ENCODE assay signal across 10 cellular contexts in the genomic region with DNA sequence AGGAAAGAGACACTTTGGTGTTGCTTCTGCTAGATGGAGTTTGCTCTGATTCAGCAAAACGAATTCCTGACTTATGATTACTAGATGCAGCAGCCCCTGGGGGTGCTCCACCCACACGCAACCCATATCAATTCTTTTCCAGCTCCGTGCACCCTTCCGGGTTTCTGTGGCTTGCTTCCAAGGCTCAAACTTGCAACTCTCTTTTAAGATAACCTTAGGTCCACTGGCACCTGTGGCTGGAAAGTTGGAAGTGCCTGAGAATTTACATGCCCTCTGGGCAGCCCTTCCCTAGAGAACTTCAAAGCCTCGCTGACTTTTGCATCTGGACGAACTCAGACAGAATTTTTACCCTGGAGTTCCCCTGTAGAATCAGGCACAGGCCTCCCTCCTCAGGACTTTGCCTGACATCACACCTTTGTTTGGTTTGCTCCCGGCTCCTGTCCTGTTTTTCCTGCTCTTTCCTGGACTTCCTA.
DNase-seq lines count a peak whose midpoint lies in the region; ATAC-seq, FAIRE-seq and TF ChIP-seq lines count a peak whose summit lies in the region.
"Had no signal": no experiment of that assay in that cellular context is flagged by ENCODE, and none has a peak within 500 bp of the region (broad histone marks: within the 10 kb centered on the region; RNA-seq: fewer than 3 reads in every experiment).

No MANE protein-coding gene starts in this region.

- intact Hi-C loops in HepG2 (cut with micrococcal nuclease; ENCODE audit: unreplicated experiment) = no loop called here
- intact Hi-C loops in activated CD4-positive, alpha-beta T cell treated with anti-CD3 and anti-CD28 coated beads for 36 hours (cut with DNase I, micrococcal nuclease) = no loop called here

- H3K79me2 ChIP-seq in HepG2 (ENCODE audit: insufficient read depth, low read length) = no peaks in the 10 kb centered on the region

- H2AFZ ChIP-seq in HepG2 (ENCODE audit: low read length) = no peak overlapping the region

- H3K27me3 ChIP-seq in BJ (ENCODE audit: control insufficient read depth, insufficient read depth, low read length) (no peaks in the 10 kb centered on the region), HepG2 (ENCODE audit: control insufficient read depth in 1 of 2, insufficient read depth in 2 of 2, low read length in 2 of 2) (no peaks in the 10 kb centered on the region)

- H3K9me3 ChIP-seq in HepG2 (ENCODE audit: low read length) = no peaks in the 10 kb centered on the region

- H3K27me3 Mint-ChIP-seq in central memory CD8-positive, alpha-beta T cell = no peaks in the 10 kb centered on the region
- H3K27me3 Mint-ChIP-seq in activated CD4-positive, alpha-beta T cell treated with anti-CD3 and anti-CD28 coated beads for 36 hours = peaks cover 3% of the 10 kb centered on the region

- no peak for TF ChIP-seq EP300 in HepG2 (IDR thresholded peaks at IDR 0.05; ENCODE audit: low read depth in 2 of 2, low read length in 2 of 2)
- TF ChIP-seq EP300 in HepG2 (CRISPR knock-in tag; IDR thresholded peaks at IDR 0.05; ENCODE audit: borderline replicate concordance) = no peak

- no peak for ATAC-seq in central memory CD8-positive, alpha-beta T cell (replicated peaks; ENCODE audit: extremely low read depth, poor library complexity, severe bottlenecking)
- ATAC-seq in HepG2 (no peak), GM19351 (IDR thresholded peaks at IDR 0.05; ENCODE audit: unreplicated experiment) (no peak)
- ATAC-seq in activated CD4-positive, alpha-beta T cell treated with anti-CD3 and anti-CD28 coated beads for 36 hours = no peak

- no peak overlapping the region for H3K4me3 Mint-ChIP-seq in central memory CD8-positive, alpha-beta T cell
- H3K4me3 Mint-ChIP-seq in activated CD4-positive, alpha-beta T cell treated with anti-CD3 and anti-CD28 coated beads for 36 hours = no peak overlapping the region

- no peak for TF ChIP-seq POLR2A in HepG2 (IDR thresholded peaks at IDR 0.05; ENCODE audit: insufficient read depth in 1 of 2, low read depth in 2 of 2, low read length in 2 of 2)

- no TSS peak for BruUV-seq in HepG2 (replicated peaks; lab: Mats Ljungman, UMichigan)

- 0 out of 2 replicates have a peak, but pooled peaks cover 7% of the 10 kb centered on the region for H3K4me1 ChIP-seq in HepG2 (ENCODE audit: insufficient read depth, low read length)

- TF ChIP-seq RAD21 in HepG2 (CRISPR knock-in tag; IDR thresholded peaks at IDR 0.05) = no peak

- H3K36me3 Mint-ChIP-seq in central memory CD8-positive, alpha-beta T cell (ENCODE audit: insufficient read depth) = peaks cover 4% of the 10 kb centered on the region
- H3K36me3 Mint-ChIP-seq in activated CD4-positive, alpha-beta T cell treated with anti-CD3 and anti-CD28 coated beads for 36 hours (ENCODE audit: low read depth) = no peaks in the 10 kb centered on the region

- TF ChIP-seq CTCF in BJ (IDR thresholded peaks at IDR 0.05; ENCODE audit: insufficient read depth, low read depth, low read length) (peak; percentile 32), LNCAP (IDR thresholded peaks at IDR 0.05) (peak; percentile 26; the same call in 1 of the 2 replicates), HepG2 (CRISPR knock-in tag; IDR thresholded peaks at IDR 0.05) (no peak)

- in situ Hi-C loops in HepG2 (cut with HindIII; ENCODE audit: extremely low pct_ligation_motif_present, low pct_unique_long_range_greater_than_20kb) = no loop called here

- POLR2A ChIA-PET in BJ (lab: Charles Lee) (no interaction called here), HepG2 (lab: Yijun Ruan, JAX) (no interaction called here)
- POLR2A ChIA-PET in activated CD4-positive, alpha-beta T cell treated with anti-CD3 and anti-CD28 coated beads for 36 hours (lab: Charles Lee) = no interaction called here

- H3K4me1 Mint-ChIP-seq in central memory CD8-positive, alpha-beta T cell = peaks cover 43% of the 10 kb centered on the region
- peaks cover 19% of the 10 kb centered on the region for H3K4me1 Mint-ChIP-seq in activated CD4-positive, alpha-beta T cell treated with anti-CD3 and anti-CD28 coated beads for 36 hours

- peak overlapping the region; percentile 68 for H3K27ac Mint-ChIP-seq in central memory CD8-positive, alpha-beta T cell (ENCODE audit: low read depth)
- H3K27ac Mint-ChIP-seq in activated CD4-positive, alpha-beta T cell treated with anti-CD3 and anti-CD28 coated beads for 36 hours = no peak overlapping the region

- CTCF ChIA-PET in BJ (lab: Yijun Ruan, JAX) (interaction anchor here (1.0 to 4.0 kb wide), 3 partner anchors 103 to 225 kb away, joined by 3 to 23 read pairs (median 19); a partner anchor contains a TSS), HepG2 (lab: Yijun Ruan, JAX; ENCODE audit: low intra/inter-chr PET ratio, low total read pairs) (no interaction called here)
- CTCF ChIA-PET in activated CD4-positive, alpha-beta T cell treated with anti-CD3 and anti-CD28 coated beads for 36 hours (lab: Charles Lee) = no interaction called here

- H3K9ac ChIP-seq in HepG2 (ENCODE audit: insufficient read depth, low read depth, low read length) = no peak overlapping the region

- H3K4me3 ChIP-seq in BJ (ENCODE audit: low read depth, low read length) (no peak overlapping the region), HepG2 (replicated peaks in 1 of 3; ENCODE audit: insufficient read depth in 1 of 3, low read depth in 2 of 3, low read length in 3 of 3) (no peak overlapping the region)

- no peaks in the 10 kb centered on the region for H3K9me3 Mint-ChIP-seq in central memory CD8-positive, alpha-beta T cell
- no peaks in the 10 kb centered on the region for H3K9me3 Mint-ChIP-seq in activated CD4-positive, alpha-beta T cell treated with anti-CD3 and anti-CD28 coated beads for 36 hours (ENCODE audit: low read depth)

- no peak overlapping the region for H3K4me2 ChIP-seq in HepG2 (ENCODE audit: low read depth, low read length)

- no peak overlapping the region for H3K27ac ChIP-seq in HepG2 (ENCODE audit: extremely low read length, insufficient read depth, low read length)

- H3K36me3 ChIP-seq in BJ (ENCODE audit: control insufficient read depth, insufficient read depth, low read length) (no peaks in the 10 kb centered on the region), HepG2 (replicated peaks in 1 of 2; ENCODE audit: control insufficient read depth in 1 of 2, insufficient read depth in 2 of 2, low read length in 2 of 2) (no peaks in the 10 kb centered on the region)

- FAIRE-seq in HepG2 (lab: Jason Lieb, UNC) = no peak
- FAIRE-seq: TTC549 had no signal

- 11% methylated on average over 7 of the region's 7 CpGs for WGBS in HepG2 (ENCODE audit: low lambda C conversion rate)

- DNase-seq in BJ (ENCODE audit: low read depth) (no peak), HepG2 (ENCODE audit: low spot score) (no peak), SK-N-DZ (ENCODE audit: low spot score) (no peak)
- no peak for DNase-seq in central memory CD8-positive, alpha-beta T cell (ENCODE audit: low spot score in 2 of 2)
- DNase-seq in activated CD4-positive, alpha-beta T cell treated with anti-CD3 and anti-CD28 coated beads for 36 hours = no peak
- no peak for DNase-seq in stimulated activated naive CD4-positive, alpha-beta T cell (lab: John Stamatoyannopoulos, UW)
- DNase-seq: caudate nucleus had no signal

- H4K20me1 ChIP-seq in HepG2 (ENCODE audit: insufficient read depth, low read length) = no peaks in the 10 kb centered on the region

TF ChIP-seq in HepG2, 621 proteins besides CTCF, POLR2A, EP300 and RAD21 (continues in another document):
- TF ChIP-seq, protein P1, sequence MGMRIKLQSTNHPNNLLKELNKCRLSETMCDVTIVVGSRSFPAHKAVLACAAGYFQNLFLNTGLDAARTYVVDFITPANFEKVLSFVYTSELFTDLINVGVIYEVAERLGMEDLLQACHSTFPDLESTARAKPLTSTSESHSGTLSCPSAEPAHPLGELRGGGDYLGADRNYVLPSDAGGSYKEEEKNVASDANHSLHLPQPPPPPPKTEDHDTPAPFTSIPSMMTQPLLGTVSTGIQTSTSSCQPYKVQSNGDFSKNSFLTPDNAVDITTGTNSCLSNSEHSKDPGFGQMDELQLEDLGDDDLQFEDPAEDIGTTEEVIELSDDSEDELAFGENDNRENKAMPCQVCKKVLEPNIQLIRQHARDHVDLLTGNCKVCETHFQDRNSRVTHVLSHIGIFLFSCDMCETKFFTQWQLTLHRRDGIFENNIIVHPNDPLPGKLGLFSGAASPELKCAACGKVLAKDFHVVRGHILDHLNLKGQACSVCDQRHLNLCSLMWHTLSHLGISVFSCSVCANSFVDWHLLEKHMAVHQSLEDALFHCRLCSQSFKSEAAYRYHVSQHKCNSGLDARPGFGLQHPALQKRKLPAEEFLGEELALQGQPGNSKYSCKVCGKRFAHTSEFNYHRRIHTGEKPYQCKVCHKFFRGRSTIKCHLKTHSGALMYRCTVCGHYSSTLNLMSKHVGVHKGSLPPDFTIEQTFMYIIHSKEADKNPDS (CRISPR knock-in tag; IDR thresholded peaks at IDR 0.05) = no peak
- TF ChIP-seq, protein P2, sequence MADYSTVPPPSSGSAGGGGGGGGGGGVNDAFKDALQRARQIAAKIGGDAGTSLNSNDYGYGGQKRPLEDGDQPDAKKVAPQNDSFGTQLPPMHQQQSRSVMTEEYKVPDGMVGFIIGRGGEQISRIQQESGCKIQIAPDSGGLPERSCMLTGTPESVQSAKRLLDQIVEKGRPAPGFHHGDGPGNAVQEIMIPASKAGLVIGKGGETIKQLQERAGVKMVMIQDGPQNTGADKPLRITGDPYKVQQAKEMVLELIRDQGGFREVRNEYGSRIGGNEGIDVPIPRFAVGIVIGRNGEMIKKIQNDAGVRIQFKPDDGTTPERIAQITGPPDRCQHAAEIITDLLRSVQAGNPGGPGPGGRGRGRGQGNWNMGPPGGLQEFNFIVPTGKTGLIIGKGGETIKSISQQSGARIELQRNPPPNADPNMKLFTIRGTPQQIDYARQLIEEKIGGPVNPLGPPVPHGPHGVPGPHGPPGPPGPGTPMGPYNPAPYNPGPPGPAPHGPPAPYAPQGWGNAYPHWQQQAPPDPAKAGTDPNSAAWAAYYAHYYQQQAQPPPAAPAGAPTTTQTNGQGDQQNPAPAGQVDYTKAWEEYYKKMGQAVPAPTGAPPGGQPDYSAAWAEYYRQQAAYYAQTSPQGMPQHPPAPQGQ (CRISPR knock-in tag; IDR thresholded peaks at IDR 0.05; ENCODE audit: borderline replicate concordance) = no peak
- TF ChIP-seq, protein P3, sequence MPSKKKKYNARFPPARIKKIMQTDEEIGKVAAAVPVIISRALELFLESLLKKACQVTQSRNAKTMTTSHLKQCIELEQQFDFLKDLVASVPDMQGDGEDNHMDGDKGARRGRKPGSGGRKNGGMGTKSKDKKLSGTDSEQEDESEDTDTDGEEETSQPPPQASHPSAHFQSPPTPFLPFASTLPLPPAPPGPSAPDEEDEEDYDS (CRISPR knock-in tag; IDR thresholded peaks at IDR 0.05) = no peak
- 0 out of 2 replicates have a peak, but pooled peaks have one; percentile 23 for TF ChIP-seq ZNF263 (CRISPR knock-in tag; IDR thresholded peaks at IDR 0.05)
